In the genomic region with DNA sequence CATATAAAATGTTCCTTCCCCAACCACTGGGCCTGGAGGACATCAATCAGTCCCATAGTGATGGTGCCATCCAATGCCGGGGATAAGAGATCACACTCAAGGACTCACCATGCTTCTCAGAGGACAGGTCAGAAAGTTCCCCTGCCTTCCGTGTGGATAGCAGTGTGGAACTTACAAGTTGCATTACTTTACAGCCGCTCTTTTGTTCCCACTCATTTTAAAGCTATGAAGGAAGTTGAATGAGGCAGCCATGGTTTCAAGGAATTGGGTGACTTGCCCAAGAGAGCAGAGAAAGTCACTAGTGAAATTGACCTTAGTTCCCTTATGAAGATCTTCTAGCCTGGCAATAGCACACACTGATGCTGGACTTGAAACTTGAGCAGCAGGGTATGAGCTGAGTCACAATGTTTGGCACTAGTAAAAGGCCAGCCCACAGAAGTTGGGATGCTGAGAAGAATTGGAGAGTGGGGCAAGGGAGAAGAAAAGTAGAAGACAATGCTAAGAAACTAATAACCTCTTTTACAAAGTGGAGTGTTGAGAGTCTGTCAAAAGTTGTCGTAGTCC, we compare ENCODE assay signal across 15 cellular contexts.
DNase-seq lines count a peak whose midpoint lies in the region; ATAC-seq and TF ChIP-seq lines count a peak whose summit lies in the region.
"Had no signal": no experiment of that assay in that cellular context is flagged by ENCODE, and none has a peak within 500 bp of the region (broad histone marks: within the 10 kb centered on the region; RNA-seq: fewer than 3 reads in every experiment).

No MANE protein-coding gene starts in this region.

- no peak for TF ChIP-seq CTCF in AG09309 (IDR thresholded peaks at IDR 0.05; ENCODE audit: control insufficient read depth, insufficient read depth, low read depth, low read length, missing control alignments)
- TF ChIP-seq CTCF in IMR-90 (conservative IDR thresholded peaks at IDR 0.05; ENCODE audit: low read depth, low read length) = no peak
- TF ChIP-seq CTCF in choroid plexus epithelial cell (conservative IDR thresholded peaks at IDR 0.05; ENCODE audit: low read depth, low read length) = no peak
- TF ChIP-seq CTCF in osteoblast (IDR thresholded peaks at IDR 0.05; ENCODE audit: extremely low read depth, low read depth, low read length) = no peak
- TF ChIP-seq CTCF in endodermal cell (conservative IDR thresholded peaks at IDR 0.05) = no peak
- TF ChIP-seq CTCF in ascending aorta (IDR thresholded peaks at IDR 0.05) = no peak

- H3K18ac ChIP-seq in IMR-90 (ENCODE audit: low read depth, low read length) = peak overlapping the region; percentile 44; the same call in 1 of the 2 replicates

- no peak for TF ChIP-seq POLR2A in IMR-90 (IDR thresholded peaks at IDR 0.05; ENCODE audit: low read depth, low read length)

- H3K27me3 ChIP-seq in IMR-90 (ENCODE audit: control insufficient read depth, insufficient read depth, low read length) = no peaks in the 10 kb centered on the region
- no peaks in the 10 kb centered on the region for H3K27me3 ChIP-seq in osteoblast (ENCODE audit: insufficient read depth, low read length)
- H3K27me3 ChIP-seq in endodermal cell (ENCODE audit: control insufficient read depth, insufficient read depth, low read length, poor library complexity, severe bottlenecking) = peaks cover 13% of the 10 kb centered on the region
- no peaks in the 10 kb centered on the region for H3K27me3 ChIP-seq in ascending aorta
- H3K27me3 ChIP-seq: BLaER1, gastroesophageal sphincter had no signal

- TF ChIP-seq RAD21 in IMR-90 (IDR thresholded peaks at IDR 0.05; ENCODE audit: low read length) = no peak

- peak overlapping the region; percentile 36; the same call in 1 of the 2 replicates for H3K4ac ChIP-seq in IMR-90 (ENCODE audit: low read depth, low read length)

- H3K4me3 Mint-ChIP-seq in endodermal cell = no peak overlapping the region
- H3K4me3 Mint-ChIP-seq: activated naive CD8-positive, alpha-beta T cell treated with anti-CD3 and anti-CD28 coated beads, Interleukin-2, amount 10 ng/mL, durations not matched to agents 7 days and 5 days; type B pancreatic cell had no signal

- H3K79me2 ChIP-seq in osteoblast (ENCODE audit: insufficient read depth, low read length) = no peaks in the 10 kb centered on the region

- H3K4me2 ChIP-seq in IMR-90 (ENCODE audit: low read depth, low read length) (no peak overlapping the region), osteoblast (ENCODE audit: insufficient read depth, low read length) (peak overlapping the region; percentile 66)
- H3K4me2 ChIP-seq: BLaER1 had no signal

- H2BK5ac ChIP-seq in IMR-90 (ENCODE audit: low read depth, low read length, poor library complexity, severe bottlenecking) = peak overlapping the region; percentile 34

- H3K4me1 ChIP-seq in IMR-90 (ENCODE audit: control insufficient read depth, insufficient read depth, low read length) (peaks cover 7% of the 10 kb centered on the region), osteoblast (ENCODE audit: insufficient read depth, low read length) (peaks cover 24% of the 10 kb centered on the region), endodermal cell (ENCODE audit: control insufficient read depth, insufficient read depth, low read length) (no peaks in the 10 kb centered on the region), ascending aorta (peaks cover 0 to 10% of the 10 kb centered on the region in 2 donors)

- intact Hi-C loops in IMR-90 (cut with micrococcal nuclease) = loop anchor here (2.0 to 10.0 kb wide), 3 partner anchors 119 to 559 kb away; no protein-coding TSS in a partner anchor
- intact Hi-C loops in ascending aorta (cut with DNase I) = loop anchor here (5.0 to 10.0 kb wide), 2 partner anchors 339 to 669 kb away; a partner anchor contains a TSS

- H3K9me3 ChIP-seq in IMR-90 (ENCODE audit: control insufficient read depth, insufficient read depth, low read length) = no peaks in the 10 kb centered on the region
- no peaks in the 10 kb centered on the region for H3K9me3 ChIP-seq in osteoblast (ENCODE audit: low read depth, low read length)
- H3K9me3 ChIP-seq in endodermal cell (ENCODE audit: control insufficient read depth, low read length) = peaks cover 9% of the 10 kb centered on the region
- H3K9me3 ChIP-seq in ascending aorta = no peaks in the 10 kb centered on the region
- H3K9me3 ChIP-seq: gastroesophageal sphincter had no signal

- no peak overlapping the region for H2BK15ac ChIP-seq in IMR-90 (ENCODE audit: low read depth, low read length)

- H4K20me1 ChIP-seq in IMR-90 (ENCODE audit: insufficient read depth, low read length) (no peaks in the 10 kb centered on the region), osteoblast (ENCODE audit: insufficient read depth, low read length) (no peaks in the 10 kb centered on the region)
- H4K20me1 ChIP-seq: BLaER1 had no signal

- H2AK9ac ChIP-seq in IMR-90 (replicated peaks; ENCODE audit: low read depth, low read length, poor library complexity) = peak overlapping the region; percentile 83

- no peak overlapping the region for H4K8ac ChIP-seq in IMR-90 (ENCODE audit: low read depth in 2 of 2, low read length in 2 of 2)

- H4K5ac ChIP-seq in IMR-90 (ENCODE audit: low read depth, low read length) = no peak overlapping the region

- no TSS peak for BruUV-seq in IMR-90 (replicated peaks; lab: Mats Ljungman, UMichigan)

- POLR2A ChIA-PET in IMR-90 (lab: Charles Lee; ENCODE audit: unreplicated experiment) = no interaction called here

- peaks cover 2% of the 10 kb centered on the region for H3K4me1 Mint-ChIP-seq in endodermal cell

- H3K36me3 ChIP-seq in IMR-90 (ENCODE audit: control insufficient read depth, insufficient read depth, low read length) = no peaks in the 10 kb centered on the region
- H3K36me3 ChIP-seq in osteoblast (ENCODE audit: insufficient read depth, low read length) = no peaks in the 10 kb centered on the region
- no peaks in the 10 kb centered on the region for H3K36me3 ChIP-seq in endodermal cell (ENCODE audit: control insufficient read depth, insufficient read depth, low read length)
- no peaks in the 10 kb centered on the region for H3K36me3 ChIP-seq in ascending aorta
- H3K36me3 ChIP-seq: BLaER1, gastroesophageal sphincter had no signal

- no peak overlapping the region for H3K56ac ChIP-seq in IMR-90 (ENCODE audit: extremely low read depth, insufficient read depth, low read length)

- CTCF ChIA-PET in IMR-90 (lab: Yijun Ruan, JAX) = no interaction called here

- no peak overlapping the region for H4K91ac ChIP-seq in IMR-90 (ENCODE audit: insufficient read depth, low read depth, low read length)

- peak; percentile 52 for ATAC-seq in IMR-90 (ENCODE audit: low read depth)
- ATAC-seq: gastroesophageal sphincter had no signal

- no peak overlapping the region for H3K27ac Mint-ChIP-seq in endodermal cell
- H3K27ac Mint-ChIP-seq: activated naive CD8-positive, alpha-beta T cell treated with anti-CD3 and anti-CD28 coated beads, Interleukin-2, amount 10 ng/mL, durations not matched to agents 7 days and 5 days; type B pancreatic cell had no signal

- H2BK20ac ChIP-seq in IMR-90 (ENCODE audit: low read depth, low read length) = 0 out of 2 replicates have a peak overlapping the region, but pooled peaks have one; percentile 9

- H3K9ac ChIP-seq in IMR-90 (ENCODE audit: low read depth, low read length) = no peak overlapping the region
- H3K9ac ChIP-seq in endodermal cell (ENCODE audit: extremely low read depth, low read length, poor library complexity, severe bottlenecking) = no peak overlapping the region
- H3K9ac ChIP-seq: BLaER1 had no signal

- no peak overlapping the region for H3K27ac ChIP-seq in IMR-90 (ENCODE audit: insufficient read depth, low read length)
- H3K27ac ChIP-seq in osteoblast (ENCODE audit: low read depth, low read length) = peak overlapping the region; percentile 92
- no peak overlapping the region for H3K27ac ChIP-seq in endodermal cell (ENCODE audit: low read depth, low read length)
- H3K27ac ChIP-seq in ascending aorta = peak overlapping the region in 1 of 2 donors; percentile 11
- H3K27ac ChIP-seq: BLaER1, gastroesophageal sphincter had no signal

- H2AK5ac ChIP-seq in IMR-90 (ENCODE audit: low read depth, low read length) = peak overlapping the region; percentile 48; the same call in 1 of the 2 replicates

- no peaks in the 10 kb centered on the region for H3K79me1 ChIP-seq in IMR-90 (ENCODE audit: low read depth in 1 of 2, low read length in 2 of 2)

- in situ Hi-C loops in IMR-90 (cut with MboI; ENCODE audit: low sequenced_read_pairs) = loop anchor here (5.0 kb wide), 1 partner anchor 619 kb away; no protein-coding TSS in a partner anchor

- H3K4me3 ChIP-seq in AG09309 (ENCODE audit: control insufficient read depth, low read depth, low read length) = no peak overlapping the region
- H3K4me3 ChIP-seq in IMR-90 (ENCODE audit: insufficient read depth, low read depth, low read length) = no peak overlapping the region
- no peak overlapping the region for H3K4me3 ChIP-seq in choroid plexus epithelial cell (ENCODE audit: low read depth, low read length)
- peak overlapping the region; percentile 4 for H3K4me3 ChIP-seq in osteoblast (ENCODE audit: insufficient read depth, low read length)
- H3K4me3 ChIP-seq in endodermal cell (ENCODE audit: low read length) = no peak overlapping the region
- no peak overlapping the region for H3K4me3 ChIP-seq in ascending aorta
- H3K4me3 ChIP-seq: BLaER1, gastroesophageal sphincter had no signal

- WGBS in IMR-90 (ENCODE audit: extremely low coverage in 2 of 2, insufficient read length in 1 of 2), 2 experiments = no CpG with 5 or more reads among the region's 4 CpGs
- WGBS in endodermal cell (ENCODE audit: insufficient coverage in 1 of 2, insufficient read length in 1 of 2), 2 experiments = 46 to 47% methylated on average over 4 of the region's 4 CpGs

- H3K36me3 Mint-ChIP-seq in endodermal cell (ENCODE audit: low read depth) = no peaks in the 10 kb centered on the region
- H3K36me3 Mint-ChIP-seq: activated naive CD8-positive, alpha-beta T cell treated with anti-CD3 and anti-CD28 coated beads, Interleukin-2, amount 10 ng/mL, durations not matched to agents 7 days and 5 days; type B pancreatic cell had no signal

- H2AFZ ChIP-seq in IMR-90 (replicated peaks; ENCODE audit: low read length, poor library complexity) (peak overlapping the region; percentile 40), osteoblast (ENCODE audit: low read length) (peak overlapping the region; percentile 79)

- H3K9me1 ChIP-seq in IMR-90 (ENCODE audit: insufficient read depth, low read length) = peaks cover 4% of the 10 kb centered on the region; the same call in 1 of the 2 replicates

- H2BK120ac ChIP-seq in IMR-90 (ENCODE audit: low read depth, low read length) = 0 out of 2 replicates have a peak overlapping the region, but pooled peaks have one; percentile 14

- H3K14ac ChIP-seq in IMR-90 (replicated peaks; ENCODE audit: low read depth, low read length) = no peak overlapping the region; the same call in 1 of the 2 replicates

- dilution Hi-C loops in IMR-90 (cut with HindIII; ENCODE audit: low sequenced_read_pairs, unreplicated experiment) = no loop called here

- DNase-seq in AG09309 (ENCODE audit: low read depth) (peak; percentile 67), IMR-90 (peak; percentile 85), choroid plexus epithelial cell (ENCODE audit: low read depth) (peak; percentile 46), osteoblast (ENCODE audit: insufficient read length, low spot score, missing footprints) (peak; percentile 94), endodermal cell (no peak), ascending aorta (ENCODE audit: low spot score in 2 of 2) (no peak), SKM-1 (lab: John Stamatoyannopoulos, UW; ENCODE audit: unreplicated experiment) (no peak), inferior parietal cortex (ENCODE audit: extremely low spot score) (no peak)
- DNase-seq: activated naive CD8-positive, alpha-beta T cell treated with anti-CD3 and anti-CD28 coated beads, Interleukin-2, amount 10 ng/mL, durations not matched to agents 7 days and 5 days; midbrain; NCI-H187 treated with DMSO at 0.1 percent for 48 hours; SHP77 had no signal

- peaks cover 24% of the 10 kb centered on the region for H3K27me3 Mint-ChIP-seq in endodermal cell (ENCODE audit: insufficient read depth)

- H3K23ac ChIP-seq in IMR-90 (ENCODE audit: low read depth, low read length) = no peak overlapping the region

- H3K9me3 Mint-ChIP-seq in endodermal cell = peaks cover 12% of the 10 kb centered on the region

Comparison
In these comparisons a context has a peak if more than half of its experiments do, and no peak if none do; other contexts are left out.
1. DNase-seq: peak in AG09309 (single experiment), IMR-90 (single experiment), choroid plexus epithelial cell (single experiment) and osteoblast (single experiment); none in endodermal cell (single experiment), ascending aorta (0 of 2), SKM-1 (single experiment) and inferior parietal cortex (single experiment).